24 cellular contexts compared by ENCODE assay signal in the genomic region with DNA sequence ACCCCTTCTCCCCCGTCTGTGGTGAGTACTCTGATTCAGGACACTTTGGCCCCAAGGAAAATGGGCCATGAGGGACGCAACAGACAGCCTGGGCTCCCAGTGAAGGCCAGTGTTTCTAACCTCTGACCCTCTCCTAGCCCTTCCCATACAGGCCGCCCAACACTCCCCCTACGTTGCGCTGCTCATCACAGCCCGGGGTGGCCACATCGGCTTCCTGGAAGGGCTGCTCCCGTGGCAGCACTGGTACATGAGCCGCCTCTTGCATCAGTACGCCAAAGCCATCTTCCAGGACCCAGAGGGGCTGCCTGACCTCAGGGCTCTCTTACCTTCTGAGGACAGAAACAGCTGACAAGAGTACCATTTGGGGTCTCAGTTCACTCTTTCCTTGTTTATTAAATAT. TPM values are rescaled to one million over a fixed set of nuclear protein-coding genes. Genes with fewer than 3 reads are reported as not detected.
"Had no signal": no experiment of that assay in that cellular context is flagged by ENCODE, and none has a peak within 500 bp of the region (broad histone marks: within the 10 kb centered on the region; RNA-seq: fewer than 3 reads in every experiment).

No MANE protein-coding gene starts in this region.

- H3K27me3 Mint-ChIP-seq: activated B cell treated with CpG ODN at 0.5 μM for 24 hours; activated CD4-positive, alpha-beta memory T cell treated with anti-CD3 and anti-CD28 coated beads for 36 hours; activated CD4-positive, alpha-beta T cell treated with anti-CD3 and anti-CD28 coated beads, Interleukin-2, amount 10 ng/mL, durations not matched to agents 7 days and 5 days; activated naive CD4-positive, alpha-beta T cell treated with anti-CD3 and anti-CD28 coated beads, Interleukin-2, amount 50 U/mL, for 24 hours; central memory CD8-positive, alpha-beta T cell had no signal

- H3K4me3 Mint-ChIP-seq: activated B cell treated with CpG ODN at 0.5 μM for 24 hours; activated CD4-positive, alpha-beta memory T cell treated with anti-CD3 and anti-CD28 coated beads for 36 hours; activated CD4-positive, alpha-beta T cell treated with anti-CD3 and anti-CD28 coated beads, Interleukin-2, amount 10 ng/mL, durations not matched to agents 7 days and 5 days; central memory CD8-positive, alpha-beta T cell had no signal

- H3K27ac Mint-ChIP-seq: activated CD4-positive, alpha-beta memory T cell treated with anti-CD3 and anti-CD28 coated beads for 36 hours; activated naive CD4-positive, alpha-beta T cell treated with anti-CD3 and anti-CD28 coated beads, Interleukin-2, amount 50 U/mL, for 24 hours had no signal

- DNase-seq: activated B cell treated with CpG ODN at 0.5 μM for 24 hours; activated CD4-positive, alpha-beta memory T cell treated with anti-CD3 and anti-CD28 coated beads for 36 hours; activated CD4-positive, alpha-beta T cell treated with anti-CD3 and anti-CD28 coated beads, Interleukin-2, amount 10 ng/mL, durations not matched to agents 7 days and 5 days; activated CD8-positive, alpha-beta memory T cell treated with anti-CD3 and anti-CD28 coated beads, Interleukin-2, amount 50 U/mL, for 4 hours; activated effector memory CD4-positive, alpha-beta T cell treated with Interleukin-2 at 50 U/mL for 16 hours; activated naive CD4-positive, alpha-beta T cell; activated T-cell treated with anti-CD3 and anti-CD28 coated beads, Interleukin-2, amount 50 U/mL, for 1 hour; amygdala; Karpas-422; MM.1S; NCI-H1105; NCI-H1436; NCI-H187; NCI-H2081 treated with DMSO at 0.1 percent for 48 hours; NCI-H446; Peyer's patch; SHP77 treated with DMSO at 0.1 percent for 48 hours; T-helper 2 cell; T1000 had no signal

- H3K9me3 Mint-ChIP-seq: activated B cell treated with CpG ODN at 0.5 μM for 24 hours; activated CD4-positive, alpha-beta memory T cell treated with anti-CD3 and anti-CD28 coated beads for 36 hours; activated CD4-positive, alpha-beta T cell treated with anti-CD3 and anti-CD28 coated beads, Interleukin-2, amount 10 ng/mL, durations not matched to agents 7 days and 5 days; activated naive CD4-positive, alpha-beta T cell treated with anti-CD3 and anti-CD28 coated beads, Interleukin-2, amount 50 U/mL, for 24 hours; activated T-helper 1 cell treated with anti-CD3 and anti-CD28 coated beads, Interleukin-12 subunit alpha, Interleukin-12 subunit beta, Interleukin-2, Interleukin-4 antibody, amounts not matched to agents 30 ng/mL and 10 ng/mL and 1 ng/mL, durations not matched to agents 14 hours and 24 hours and 36 hours; central memory CD8-positive, alpha-beta T cell had no signal

RNA-seq across cellular contexts. Expression of a gene that starts 6.8 kb away (rescaled TPM):
- total RNA-seq: astrocyte had no signal

RNA-seq across cellular contexts. Expression of a gene that starts 8.8 kb away (rescaled TPM):
- total RNA-seq: activated B cell treated with CpG ODN at 0.5 μM for 24 hours; activated CD4-positive, alpha-beta memory T cell treated with anti-CD3 and anti-CD28 coated beads for 36 hours; activated CD4-positive, alpha-beta T cell treated with anti-CD3 and anti-CD28 coated beads, Interleukin-2, amount 10 ng/mL, durations not matched to agents 7 days and 5 days; activated T-helper 1 cell treated with anti-CD3 and anti-CD28 coated beads, Interleukin-12 subunit alpha, Interleukin-12 subunit beta, Interleukin-2, Interleukin-4 antibody, amounts not matched to agents 30 ng/mL and 10 ng/mL and 1 ng/mL, durations not matched to agents 14 hours and 24 hours and 36 hours; astrocyte; Peyer's patch; SK-MEL-5 had no signal

RNA-seq across cellular contexts. Expression of a gene that starts 18.4 kb away (rescaled TPM):
- total RNA-seq: activated CD4-positive, alpha-beta memory T cell treated with anti-CD3 and anti-CD28 coated beads for 36 hours; activated CD4-positive, alpha-beta T cell treated with anti-CD3 and anti-CD28 coated beads, Interleukin-2, amount 10 ng/mL, durations not matched to agents 7 days and 5 days; activated T-helper 1 cell treated with anti-CD3 and anti-CD28 coated beads, Interleukin-12 subunit alpha, Interleukin-12 subunit beta, Interleukin-2, Interleukin-4 antibody, amounts not matched to agents 30 ng/mL and 10 ng/mL and 1 ng/mL, durations not matched to agents 14 hours and 24 hours and 36 hours; astrocyte; Peyer's patch; SK-MEL-5 had no signal
